9 cellular contexts compared by ENCODE assay signal in the genomic region with DNA sequence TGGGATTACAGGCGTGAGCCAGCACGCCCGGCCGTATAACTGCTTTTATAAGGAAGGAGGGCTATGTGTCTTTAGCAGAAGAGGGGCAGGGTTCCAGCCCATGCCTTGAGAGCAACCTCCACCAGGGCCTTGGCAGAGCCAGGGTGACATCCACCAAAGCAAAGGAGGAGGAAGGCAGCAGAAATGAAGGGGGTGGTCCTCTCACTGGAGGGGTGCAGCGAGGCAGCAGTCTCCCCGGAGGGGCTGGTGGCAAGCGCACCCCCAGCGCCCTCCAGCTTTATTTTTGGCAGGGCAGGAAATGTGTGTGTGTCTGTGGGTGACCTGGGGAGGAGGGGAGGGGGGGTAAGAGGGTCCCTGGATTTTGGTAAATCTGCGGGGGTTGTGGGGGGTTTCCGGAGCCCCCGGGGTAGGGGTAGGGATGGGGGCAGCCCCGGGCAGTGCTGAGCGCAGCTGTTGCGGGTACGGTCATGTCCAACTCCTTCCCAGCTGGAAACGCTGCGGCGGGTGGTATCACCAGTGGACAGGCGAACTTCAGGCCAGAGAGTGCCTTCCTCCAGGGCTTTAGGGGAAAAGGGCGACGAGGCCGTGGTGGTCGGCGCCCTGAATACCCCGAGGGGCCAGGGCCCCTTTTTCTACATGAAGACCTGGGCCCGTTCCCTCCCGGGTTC. TPM values are rescaled to one million over a fixed set of nuclear protein-coding genes. Genes with fewer than 3 reads are reported as not detected.
DNase-seq lines count a peak whose midpoint lies in the region; ATAC-seq and TF ChIP-seq lines count a peak whose summit lies in the region.
"Had no signal": no experiment of that assay in that cellular context is flagged by ENCODE, and none has a peak within 500 bp of the region (broad histone marks: within the 10 kb centered on the region; RNA-seq: fewer than 3 reads in every experiment).

No MANE protein-coding gene starts in this region.

- H2BK15ac ChIP-seq in mesendoderm (replicated peaks; ENCODE audit: low read depth) = no peak overlapping the region

- no peak overlapping the region for H3K9ac ChIP-seq in mesendoderm (ENCODE audit: low read length)

- no peak overlapping the region for H4K5ac ChIP-seq in mesendoderm (ENCODE audit: low read length)

- H3K27ac Mint-ChIP-seq in activated naive CD4-positive, alpha-beta T cell treated with anti-CD3 and anti-CD28 coated beads for 36 hours = peak overlapping the region; percentile 39
- peak overlapping the region; percentile 90 for H3K27ac Mint-ChIP-seq in activated naive CD8-positive, alpha-beta T cell
- H3K27ac Mint-ChIP-seq in mesothelial cell of epicardium = peak overlapping the region; percentile 63

- no peaks in the 10 kb centered on the region for H3K27me3 Mint-ChIP-seq in activated naive CD4-positive, alpha-beta T cell treated with anti-CD3 and anti-CD28 coated beads for 36 hours (ENCODE audit: low read depth)
- no peaks in the 10 kb centered on the region for H3K27me3 Mint-ChIP-seq in activated naive CD8-positive, alpha-beta T cell
- H3K27me3 Mint-ChIP-seq in mesothelial cell of epicardium (ENCODE audit: low read depth) = no peaks in the 10 kb centered on the region

- H3K4me2 ChIP-seq in mesendoderm (ENCODE audit: low read length) = no peak overlapping the region

- intact Hi-C loops in activated naive CD4-positive, alpha-beta T cell treated with anti-CD3 and anti-CD28 coated beads for 36 hours (cut with micrococcal nuclease) = loop anchor here (1.0 to 2.0 kb wide), 3 partner anchors 25 to 233 kb away; no protein-coding TSS in a partner anchor

- TF ChIP-seq POLR2A in upper lobe of left lung (IDR thresholded peaks at IDR 0.05) (no peak), GM18505 (IDR thresholded peaks at IDR 0.05; ENCODE audit: borderline replicate concordance, extremely low read depth, insufficient read depth, insufficient read length) (no peak)

- CTCF ChIA-PET in activated naive CD4-positive, alpha-beta T cell treated with anti-CD3 and anti-CD28 coated beads for 36 hours (lab: Charles Lee) = interaction anchor here (0.7 to 1.7 kb wide), 3 partner anchors 8 to 233 kb away, joined by 3 to 4 read pairs (median 3); no protein-coding TSS in a partner anchor

- no peak overlapping the region for H4K8ac ChIP-seq in mesendoderm (ENCODE audit: low read depth, low read length)

- H3K9me3 Mint-ChIP-seq in activated naive CD4-positive, alpha-beta T cell treated with anti-CD3 and anti-CD28 coated beads for 36 hours = no peaks in the 10 kb centered on the region
- H3K9me3 Mint-ChIP-seq in activated naive CD8-positive, alpha-beta T cell (ENCODE audit: low read depth) = no peaks in the 10 kb centered on the region
- H3K9me3 Mint-ChIP-seq in mesothelial cell of epicardium = peaks cover 8% of the 10 kb centered on the region

- H3K56ac ChIP-seq in mesendoderm (ENCODE audit: low read length) = no peak overlapping the region

- no peak overlapping the region for H2BK5ac ChIP-seq in mesendoderm (ENCODE audit: low read length)

- peaks cover 26% of the 10 kb centered on the region for H3K4me1 Mint-ChIP-seq in activated naive CD4-positive, alpha-beta T cell treated with anti-CD3 and anti-CD28 coated beads for 36 hours (ENCODE audit: low read depth)
- peaks cover 24% of the 10 kb centered on the region for H3K4me1 Mint-ChIP-seq in activated naive CD8-positive, alpha-beta T cell (ENCODE audit: low read depth)
- peaks cover 9% of the 10 kb centered on the region for H3K4me1 Mint-ChIP-seq in mesothelial cell of epicardium

- H3K18ac ChIP-seq in mesendoderm (ENCODE audit: low read length) = no peak overlapping the region

- H3K27me3 ChIP-seq in upper lobe of left lung (no peaks in the 10 kb centered on the region), mesendoderm (ENCODE audit: insufficient read depth, low read length, poor library complexity) (no peaks in the 10 kb centered on the region)

- H3K27ac ChIP-seq in upper lobe of left lung (peak overlapping the region; percentile 81 to 89 (median 88)), mesendoderm (ENCODE audit: low read depth, low read length) (no peak overlapping the region)

- TF ChIP-seq EP300 in upper lobe of left lung (IDR thresholded peaks at IDR 0.05) = no peak

- H3K79me1 ChIP-seq in mesendoderm (ENCODE audit: low read length) = no peaks in the 10 kb centered on the region

- H3K36me3 ChIP-seq in upper lobe of left lung (no peaks in the 10 kb centered on the region), mesendoderm (ENCODE audit: control insufficient read depth, insufficient read depth, low read length) (no peaks in the 10 kb centered on the region)

- H3K4ac ChIP-seq in mesendoderm (ENCODE audit: low read depth, low read length) = no peak overlapping the region

- H3K4me3 Mint-ChIP-seq in activated naive CD4-positive, alpha-beta T cell treated with anti-CD3 and anti-CD28 coated beads for 36 hours = peak overlapping the region; percentile 58
- H3K4me3 Mint-ChIP-seq in activated naive CD8-positive, alpha-beta T cell = peak overlapping the region; percentile 85
- H3K4me3 Mint-ChIP-seq in mesothelial cell of epicardium = no peak overlapping the region

- 66 to 78% methylated on average over 9 to 20 of the region's 27 CpGs for WGBS in upper lobe of left lung, 2 donors
- WGBS in mesendoderm (ENCODE audit: extremely low coverage, insufficient coverage, low lambda C conversion rate) = no CpG with 5 or more reads among the region's 27 CpGs

- no peak overlapping the region for H3K23ac ChIP-seq in mesendoderm (ENCODE audit: low read length)

- H3K4me3 ChIP-seq in upper lobe of left lung (peak overlapping the region in 2 of 4 donors; percentile 20 to 28), mesendoderm (ENCODE audit: low read length) (no peak overlapping the region)

- no peak for TF ChIP-seq CTCF in mesothelial cell of epicardium (IDR thresholded peaks at IDR 0.05; ENCODE audit: unreplicated experiment)
- no peak for TF ChIP-seq CTCF in upper lobe of left lung (IDR thresholded peaks at IDR 0.05)

- no peak overlapping the region for H2BK120ac ChIP-seq in mesendoderm (ENCODE audit: low read depth, low read length)

- DNase-seq in activated naive CD4-positive, alpha-beta T cell treated with anti-CD3 and anti-CD28 coated beads for 36 hours = peak; percentile 17
- DNase-seq in activated naive CD4-positive, alpha-beta T cell treated with Interleukin-2 at 50 U/mL for 16 hours = no peak
- no peak for DNase-seq in mesothelial cell of epicardium (ENCODE audit: low spot score in 2 of 2, unreplicated experiment in 2 of 2)
- peak in 1 of 2 donors; percentile 54 for DNase-seq in upper lobe of left lung
- DNase-seq in mesendoderm = no peak
- DNase-seq: NCI-H1930 had no signal

- no peaks in the 10 kb centered on the region for H3K9me3 ChIP-seq in upper lobe of left lung

- no peak overlapping the region for H2AK5ac ChIP-seq in mesendoderm (ENCODE audit: low read length)

- no peaks in the 10 kb centered on the region for H3K36me3 Mint-ChIP-seq in activated naive CD4-positive, alpha-beta T cell treated with anti-CD3 and anti-CD28 coated beads for 36 hours (ENCODE audit: low read depth)
- no peaks in the 10 kb centered on the region for H3K36me3 Mint-ChIP-seq in activated naive CD8-positive, alpha-beta T cell
- H3K36me3 Mint-ChIP-seq in mesothelial cell of epicardium = no peaks in the 10 kb centered on the region

- peak; percentile 17 to 18 for ATAC-seq in upper lobe of left lung (ENCODE audit: low FRiP score in 2 of 2)
- no peak for ATAC-seq in HG02840 (IDR thresholded peaks at IDR 0.05; ENCODE audit: low FRiP score, unreplicated experiment)
- ATAC-seq in GM18505 (IDR thresholded peaks at IDR 0.05; ENCODE audit: unreplicated experiment) = no peak

- no peaks in the 10 kb centered on the region for H3K79me2 ChIP-seq in mesendoderm (ENCODE audit: control insufficient read depth, insufficient read depth, low read length)

- H3K4me1 ChIP-seq in upper lobe of left lung (peaks cover 0 to 20% (median 6%) of the 10 kb centered on the region in 4 donors), mesendoderm (ENCODE audit: control insufficient read depth, low read depth, low read length) (no peaks in the 10 kb centered on the region)

RNA-seq across cellular contexts. Expression of gene FOS, which starts 55.0 kb away (rescaled TPM):
- 10 to 100 TPM; 34.5 to 35.7 TPM for total RNA-seq in activated naive CD4-positive, alpha-beta T cell treated with anti-CD3 and anti-CD28 coated beads for 36 hours
- total RNA-seq in mesothelial cell of epicardium (789 to 796 TPM (median 796 TPM) in 3 replicates), upper lobe of left lung (1,000 to 10,000 TPM in 1 of 6 donors, 100 to 1,000 TPM in 5; 386 to 1,146 (median 633) TPM)
- 30.2 TPM for polyA plus RNA-seq in mesendoderm (2013, experiment 1 of 2)
- polyA plus RNA-seq in mesendoderm (2013, experiment 2 of 2) = 33.0 TPM

Comparison
In these comparisons a context has a peak if more than half of its experiments do, and no peak if none do; other contexts are left out.
1. H3K27ac Mint-ChIP-seq: peak in every context shown above with its lines; median percentile 90 in activated naive CD8-positive, alpha-beta T cell; 63 in mesothelial cell of epicardium; 39 in activated naive CD4-positive, alpha-beta T cell treated with anti-CD3 and anti-CD28 coated beads for 36 hours.
2. ATAC-seq: peak in upper lobe of left lung (2 of 2); none in HG02840 (single experiment) and GM18505 (single experiment).
3. RNA of gene FOS, which starts 55.0 kb away (total RNA-seq): 789 to 796 TPM in mesothelial cell of epicardium and 386 to 1,146 TPM in upper lobe of left lung; 34.5 to 35.7 TPM in activated naive CD4-positive, alpha-beta T cell treated with anti-CD3 and anti-CD28 coated beads for 36 hours; every median in the first group is over 10 times any median in the second.